Comparison of ENCODE assay signal across 16 cellular contexts in genomic region chr9:110283736-110284135, GRCh38. TPM values are rescaled to one million over a fixed set of nuclear protein-coding genes. Genes with fewer than 3 reads are reported as not detected.
DNase-seq lines count a peak whose midpoint lies in the region; ATAC-seq and TF ChIP-seq lines count a peak whose summit lies in the region.
"Had no signal": no experiment of that assay in that cellular context is flagged by ENCODE, and none has a peak within 500 bp of the region (broad histone marks: within the 10 kb centered on the region; RNA-seq: fewer than 3 reads in every experiment).

No MANE protein-coding gene starts in this region.

- H3K36me3 Mint-ChIP-seq in activated naive CD8-positive, alpha-beta T cell treated with anti-CD3 and anti-CD28 coated beads for 36 hours = no peaks in the 10 kb centered on the region

- H3K9me3 Mint-ChIP-seq in activated naive CD8-positive, alpha-beta T cell treated with anti-CD3 and anti-CD28 coated beads for 36 hours = no peaks in the 10 kb centered on the region

- no peak overlapping the region for H3K4me3 Mint-ChIP-seq in activated naive CD8-positive, alpha-beta T cell treated with anti-CD3 and anti-CD28 coated beads for 36 hours
- H3K4me3 Mint-ChIP-seq: activated CD8-positive, alpha-beta T cell treated with anti-CD3 and anti-CD28 coated beads, Interleukin-2, amount 10 ng/mL, durations not matched to agents 7 days and 5 days; B cell had no signal

- DNase-seq in NCI-H2171 (lab: John Stamatoyannopoulos, UW) (peak; percentile 19), epithelial cell of prostate (ENCODE audit: low read depth, low spot score) (peak; percentile 93), omental fat pad (ENCODE audit: low spot score) (no peak), CD1c-positive myeloid dendritic cell (ENCODE audit: extremely low spot score) (no peak), EL (no peak), NCI-H2081 (lab: John Stamatoyannopoulos, UW) (no peak)
- DNase-seq in activated naive CD8-positive, alpha-beta T cell treated with anti-CD3 and anti-CD28 coated beads for 36 hours = no peak
- DNase-seq: activated CD8-positive, alpha-beta T cell treated with anti-CD3 and anti-CD28 coated beads, Interleukin-2, amount 10 ng/mL, durations not matched to agents 7 days and 5 days; activated gamma-delta T cell; brain microvascular endothelial cell; left ventricle myocardium superior; NCI-H1048 had no signal

- peak overlapping the region; percentile 85 for H3K27ac ChIP-seq in epithelial cell of prostate
- H3K27ac ChIP-seq: brain microvascular endothelial cell, SJSA1 had no signal

- TF ChIP-seq CTCF in omental fat pad (IDR thresholded peaks at IDR 0.05) = no peak

- H3K27me3 Mint-ChIP-seq in activated naive CD8-positive, alpha-beta T cell treated with anti-CD3 and anti-CD28 coated beads for 36 hours = no peaks in the 10 kb centered on the region

- peak; percentile 67 for ATAC-seq in GM21619 (IDR thresholded peaks at IDR 0.05; ENCODE audit: unreplicated experiment)
- peak; percentile 68 for ATAC-seq in omental fat pad (ENCODE audit: low FRiP score)
- ATAC-seq: activated CD8-positive, alpha-beta T cell treated with anti-CD3 and anti-CD28 coated beads, Interleukin-2, amount 10 ng/mL, durations not matched to agents 7 days and 5 days; left ventricle myocardium superior had no signal

- H3K27ac Mint-ChIP-seq in activated naive CD8-positive, alpha-beta T cell treated with anti-CD3 and anti-CD28 coated beads for 36 hours = no peak overlapping the region
- H3K27ac Mint-ChIP-seq: activated CD8-positive, alpha-beta T cell treated with anti-CD3 and anti-CD28 coated beads, Interleukin-2, amount 10 ng/mL, durations not matched to agents 7 days and 5 days; B cell had no signal

- no peaks in the 10 kb centered on the region for H3K4me1 Mint-ChIP-seq in activated naive CD8-positive, alpha-beta T cell treated with anti-CD3 and anti-CD28 coated beads for 36 hours
- H3K4me1 Mint-ChIP-seq: B cell had no signal

RNA-seq across cellular contexts. Expression of gene TXN, which starts 27.4 kb away (rescaled TPM):
- 100 to 1,000 TPM; 100 to 216 (median 162) TPM for total RNA-seq in omental fat pad
- 100 to 1,000 TPM; 321 to 327 TPM for total RNA-seq in activated naive CD8-positive, alpha-beta T cell treated with anti-CD3 and anti-CD28 coated beads for 36 hours

RNA-seq across cellular contexts. Expression of gene TXNDC8, which starts 53.9 kb away (rescaled TPM):
- not detected for total RNA-seq in omental fat pad
- total RNA-seq in activated naive CD8-positive, alpha-beta T cell treated with anti-CD3 and anti-CD28 coated beads for 36 hours = not detected
- total RNA-seq: activated CD8-positive, alpha-beta T cell treated with anti-CD3 and anti-CD28 coated beads, Interleukin-2, amount 10 ng/mL, durations not matched to agents 7 days and 5 days; B cell; left ventricle myocardium superior; SJSA1; subcutaneous adipose tissue had no signal

Comparison
In these comparisons a context has a peak if more than half of its experiments do, and no peak if none do; other contexts are left out.
1. DNase-seq: peak in NCI-H2171 (single experiment) and epithelial cell of prostate (single experiment); none in omental fat pad (single experiment), CD1c-positive myeloid dendritic cell (single experiment), activated naive CD8-positive, alpha-beta T cell treated with anti-CD3 and anti-CD28 coated beads for 36 hours (single experiment), EL (single experiment) and NCI-H2081 (0 of 2).